In genomic region chr4:107665001-107665400, GRCh38 we compare ENCODE assay signal across 26 cellular contexts. TPM values are rescaled to one million over a fixed set of nuclear protein-coding genes. Genes with fewer than 3 reads are reported as not detected.
DNase-seq lines count a peak whose midpoint lies in the region; ATAC-seq and TF ChIP-seq lines count a peak whose summit lies in the region.
"Had no signal": no experiment of that assay in that cellular context is flagged by ENCODE, and none has a peak within 500 bp of the region (broad histone marks: within the 10 kb centered on the region; RNA-seq: fewer than 3 reads in every experiment).

No MANE protein-coding gene starts in this region.

- no peak overlapping the region for H3K4ac ChIP-seq in mesendoderm (ENCODE audit: low read depth, low read length)

- TF ChIP-seq CTCF in 22Rv1 (IDR thresholded peaks at IDR 0.05), result no peak
- TF ChIP-seq CTCF in cardiac fibroblast (IDR thresholded peaks at IDR 0.05; ENCODE audit: low read depth, low read length), result no peak
- no peak for TF ChIP-seq CTCF in mesothelial cell of epicardium (IDR thresholded peaks at IDR 0.05; ENCODE audit: unreplicated experiment)

- H3K56ac ChIP-seq in mesendoderm (ENCODE audit: low read length), result no peak overlapping the region

- H3K4me1 Mint-ChIP-seq in mesothelial cell of epicardium, result peaks cover 25% of the 10 kb centered on the region
- no peaks in the 10 kb centered on the region for H3K4me1 Mint-ChIP-seq in activated CD8-positive, alpha-beta T cell treated with anti-CD3 and anti-CD28 coated beads, Interleukin-2, amount 10 ng/mL, durations not matched to agents 7 days and 5 days (ENCODE audit: low read depth)
- H3K4me1 Mint-ChIP-seq in activated CD4-positive, alpha-beta memory T cell treated with anti-CD3 and anti-CD28 coated beads, Interleukin-2, amount 10 ng/mL, durations not matched to agents 7 days and 5 days, result no peaks in the 10 kb centered on the region
- H3K4me1 Mint-ChIP-seq: central memory CD8-positive, alpha-beta T cell; naive B cell had no signal

- no peaks in the 10 kb centered on the region for H3K27me3 Mint-ChIP-seq in mesothelial cell of epicardium (ENCODE audit: low read depth)
- no peaks in the 10 kb centered on the region for H3K27me3 Mint-ChIP-seq in activated CD8-positive, alpha-beta T cell treated with anti-CD3 and anti-CD28 coated beads, Interleukin-2, amount 10 ng/mL, durations not matched to agents 7 days and 5 days (ENCODE audit: low read depth)
- H3K27me3 Mint-ChIP-seq in activated CD4-positive, alpha-beta memory T cell treated with anti-CD3 and anti-CD28 coated beads, Interleukin-2, amount 10 ng/mL, durations not matched to agents 7 days and 5 days, result no peaks in the 10 kb centered on the region
- H3K27me3 Mint-ChIP-seq: activated CD4-positive, alpha-beta memory T cell treated with anti-CD3 and anti-CD28 coated beads for 36 hours; central memory CD8-positive, alpha-beta T cell; naive B cell; type B pancreatic cell had no signal

- peak overlapping the region; percentile 71 for H3K27ac Mint-ChIP-seq in mesothelial cell of epicardium
- no peak overlapping the region for H3K27ac Mint-ChIP-seq in activated CD8-positive, alpha-beta T cell treated with anti-CD3 and anti-CD28 coated beads, Interleukin-2, amount 10 ng/mL, durations not matched to agents 7 days and 5 days
- no peak overlapping the region for H3K27ac Mint-ChIP-seq in activated CD4-positive, alpha-beta memory T cell treated with anti-CD3 and anti-CD28 coated beads, Interleukin-2, amount 10 ng/mL, durations not matched to agents 7 days and 5 days
- H3K27ac Mint-ChIP-seq: activated CD4-positive, alpha-beta memory T cell treated with anti-CD3 and anti-CD28 coated beads for 36 hours; naive B cell; type B pancreatic cell had no signal

- no peak for ATAC-seq in activated CD8-positive, alpha-beta T cell treated with anti-CD3 and anti-CD28 coated beads, Interleukin-2, amount 10 ng/mL, durations not matched to agents 7 days and 5 days

- no peak overlapping the region for H3K9ac ChIP-seq in mesendoderm (ENCODE audit: low read length)

- DNase-seq in HS-27A (ENCODE audit: low read depth), result peak; percentile 31
- DNase-seq in cardiac fibroblast (ENCODE audit: low read depth in 2 of 2), result peak; percentile 25 to 52
- DNase-seq in mesothelial cell of epicardium (ENCODE audit: low spot score in 2 of 2, unreplicated experiment in 2 of 2), result no peak
- DNase-seq in mesendoderm, result no peak
- DNase-seq in activated CD8-positive, alpha-beta T cell treated with anti-CD3 and anti-CD28 coated beads, Interleukin-2, amount 10 ng/mL, durations not matched to agents 7 days and 5 days, result no peak
- DNase-seq in activated CD4-positive, alpha-beta memory T cell treated with anti-CD3 and anti-CD28 coated beads, Interleukin-2, amount 10 ng/mL, durations not matched to agents 7 days and 5 days, result no peak
- no peak for DNase-seq in germinal center (ENCODE audit: low spot score)
- DNase-seq: activated CD4-positive, alpha-beta memory T cell treated with anti-CD3 and anti-CD28 coated beads for 36 hours; activated CD4-positive, CD25-positive, alpha-beta regulatory T cell; activated naive CD4-positive, alpha-beta T cell; activated T-cell treated with anti-CD3 and anti-CD28 coated beads for 4 hours; amniotic stem cell; C1 segment of cervical spinal cord; Karpas-422; kidney glomerular epithelial cell; naive B cell; NCI-H1694 treated with DMSO at 0.1 percent for 48 hours; NCI-H748 treated with DMSO at 0.1 percent for 48 hours; stimulated activated CD4-positive, alpha-beta T cell treated with anti-CD3 and anti-CD28 coated beads, Interleukin-15, amount 100 ng/mL, for 24 hours; stimulated activated CD8-positive, alpha-beta memory T cell treated with anti-CD3 and anti-CD28 coated beads, Interleukin-4, amount 100 ng/mL, for 48 hours; T1000 had no signal

- no peak overlapping the region for H2BK5ac ChIP-seq in mesendoderm (ENCODE audit: low read length)

- WGBS in mesendoderm (ENCODE audit: extremely low coverage, insufficient coverage, low lambda C conversion rate), result 100% methylated on average over 1 of the region's 1 CpG

- H3K18ac ChIP-seq in mesendoderm (ENCODE audit: low read length), result no peak overlapping the region

- no peak overlapping the region for H4K8ac ChIP-seq in mesendoderm (ENCODE audit: low read depth, low read length)

- H3K36me3 ChIP-seq in mesendoderm (ENCODE audit: control insufficient read depth, insufficient read depth, low read length), result no peaks in the 10 kb centered on the region
- H3K36me3 ChIP-seq: HAP-1, right atrium auricular region had no signal

- H3K36me3 Mint-ChIP-seq in mesothelial cell of epicardium, result peaks cover 2% of the 10 kb centered on the region
- H3K36me3 Mint-ChIP-seq in activated CD8-positive, alpha-beta T cell treated with anti-CD3 and anti-CD28 coated beads, Interleukin-2, amount 10 ng/mL, durations not matched to agents 7 days and 5 days (ENCODE audit: low read depth), result peaks cover 2% of the 10 kb centered on the region
- H3K36me3 Mint-ChIP-seq in activated CD4-positive, alpha-beta memory T cell treated with anti-CD3 and anti-CD28 coated beads, Interleukin-2, amount 10 ng/mL, durations not matched to agents 7 days and 5 days (ENCODE audit: low read depth), result no peaks in the 10 kb centered on the region
- H3K36me3 Mint-ChIP-seq: activated CD4-positive, alpha-beta memory T cell treated with anti-CD3 and anti-CD28 coated beads for 36 hours had no signal

- H3K4me3 ChIP-seq in cardiac fibroblast (replicated peaks in 1 of 2; ENCODE audit: low read depth in 2 of 2, low read length in 2 of 2), result no peak overlapping the region
- H3K4me3 ChIP-seq in mesendoderm (ENCODE audit: low read length), result no peak overlapping the region
- H3K4me3 ChIP-seq: HAP-1, right atrium auricular region had no signal

- CTCF ChIA-PET in activated CD8-positive, alpha-beta T cell treated with anti-CD3 and anti-CD28 coated beads, Interleukin-2, amount 10 ng/mL, durations not matched to agents 7 days and 5 days (lab: Charles Lee), result no interaction called here
- CTCF ChIA-PET in activated CD4-positive, alpha-beta memory T cell treated with anti-CD3 and anti-CD28 coated beads, Interleukin-2, amount 10 ng/mL, durations not matched to agents 7 days and 5 days (lab: Charles Lee), result no interaction called here

- no peaks in the 10 kb centered on the region for H3K79me2 ChIP-seq in mesendoderm (ENCODE audit: control insufficient read depth, insufficient read depth, low read length)

- no peak overlapping the region for H2BK15ac ChIP-seq in mesendoderm (replicated peaks; ENCODE audit: low read depth)

- no peaks in the 10 kb centered on the region for H3K4me1 ChIP-seq in mesendoderm (ENCODE audit: control insufficient read depth, low read depth, low read length)
- H3K4me1 ChIP-seq: HAP-1 had no signal

- H2AK5ac ChIP-seq in mesendoderm (ENCODE audit: low read length), result no peak overlapping the region

- H3K9me3 Mint-ChIP-seq in mesothelial cell of epicardium, result no peaks in the 10 kb centered on the region
- no peaks in the 10 kb centered on the region for H3K9me3 Mint-ChIP-seq in activated CD8-positive, alpha-beta T cell treated with anti-CD3 and anti-CD28 coated beads, Interleukin-2, amount 10 ng/mL, durations not matched to agents 7 days and 5 days (ENCODE audit: insufficient read depth)
- H3K9me3 Mint-ChIP-seq in activated CD4-positive, alpha-beta memory T cell treated with anti-CD3 and anti-CD28 coated beads, Interleukin-2, amount 10 ng/mL, durations not matched to agents 7 days and 5 days, result no peaks in the 10 kb centered on the region
- H3K9me3 Mint-ChIP-seq: activated CD4-positive, alpha-beta memory T cell treated with anti-CD3 and anti-CD28 coated beads for 36 hours; central memory CD8-positive, alpha-beta T cell; naive B cell; type B pancreatic cell had no signal

- no peaks in the 10 kb centered on the region for H3K27me3 ChIP-seq in mesendoderm (ENCODE audit: insufficient read depth, low read length, poor library complexity)
- H3K27me3 ChIP-seq: right atrium auricular region had no signal

- H3K4me2 ChIP-seq in mesendoderm (ENCODE audit: low read length), result no peak overlapping the region

- H4K5ac ChIP-seq in mesendoderm (ENCODE audit: low read length), result no peak overlapping the region

- H3K4me3 Mint-ChIP-seq in mesothelial cell of epicardium, result no peak overlapping the region
- H3K4me3 Mint-ChIP-seq in activated CD8-positive, alpha-beta T cell treated with anti-CD3 and anti-CD28 coated beads, Interleukin-2, amount 10 ng/mL, durations not matched to agents 7 days and 5 days, result no peak overlapping the region
- H3K4me3 Mint-ChIP-seq in activated CD4-positive, alpha-beta memory T cell treated with anti-CD3 and anti-CD28 coated beads, Interleukin-2, amount 10 ng/mL, durations not matched to agents 7 days and 5 days, result no peak overlapping the region
- H3K4me3 Mint-ChIP-seq: activated CD4-positive, alpha-beta memory T cell treated with anti-CD3 and anti-CD28 coated beads for 36 hours; central memory CD8-positive, alpha-beta T cell; naive B cell; type B pancreatic cell had no signal

- no peak overlapping the region for H3K23ac ChIP-seq in mesendoderm (ENCODE audit: low read length)

- H3K79me1 ChIP-seq in mesendoderm (ENCODE audit: low read length), result no peaks in the 10 kb centered on the region

- POLR2A ChIA-PET in activated CD8-positive, alpha-beta T cell treated with anti-CD3 and anti-CD28 coated beads, Interleukin-2, amount 10 ng/mL, durations not matched to agents 7 days and 5 days (lab: Charles Lee), result no interaction called here
- POLR2A ChIA-PET in activated CD4-positive, alpha-beta memory T cell treated with anti-CD3 and anti-CD28 coated beads, Interleukin-2, amount 10 ng/mL, durations not matched to agents 7 days and 5 days (lab: Charles Lee), result no interaction called here

- H2BK120ac ChIP-seq in mesendoderm (ENCODE audit: low read depth, low read length), result no peak overlapping the region

- H3K27ac ChIP-seq in 22Rv1, result peak overlapping the region; percentile 73
- no peak overlapping the region for H3K27ac ChIP-seq in mesendoderm (ENCODE audit: low read depth, low read length)
- H3K27ac ChIP-seq: right atrium auricular region had no signal

RNA-seq across cellular contexts. Expression of gene PAPSS1, which starts 55.0 kb away (rescaled TPM):
- total RNA-seq in mesothelial cell of epicardium, result 76.1 to 81.5 TPM (median 78.5 TPM) in 3 replicates
- 35.1 TPM for polyA plus RNA-seq in mesendoderm (2013, experiment 1 of 2)
- 41.9 TPM for polyA plus RNA-seq in mesendoderm (2013, experiment 2 of 2)
- total RNA-seq in activated CD8-positive, alpha-beta T cell treated with anti-CD3 and anti-CD28 coated beads, Interleukin-2, amount 10 ng/mL, durations not matched to agents 7 days and 5 days, result 10 to 100 TPM; 20.5 to 20.8 TPM
- total RNA-seq in activated CD4-positive, alpha-beta memory T cell treated with anti-CD3 and anti-CD28 coated beads, Interleukin-2, amount 10 ng/mL, durations not matched to agents 7 days and 5 days, result 10 to 100 TPM; 28.1 to 28.6 TPM

Comparison
In these comparisons a context has a peak if more than half of its experiments do, and no peak if none do; other contexts are left out.
1. DNase-seq: peak in HS-27A (single experiment) and cardiac fibroblast (2 of 2); none in mesothelial cell of epicardium (0 of 2), mesendoderm (single experiment), activated CD8-positive, alpha-beta T cell treated with anti-CD3 and anti-CD28 coated beads, Interleukin-2, amount 10 ng/mL, durations not matched to agents 7 days and 5 days (single experiment), activated CD4-positive, alpha-beta memory T cell treated with anti-CD3 and anti-CD28 coated beads, Interleukin-2, amount 10 ng/mL, durations not matched to agents 7 days and 5 days (single experiment) and germinal center (single experiment).